21 cellular contexts compared by ENCODE assay signal in the genomic region with DNA sequence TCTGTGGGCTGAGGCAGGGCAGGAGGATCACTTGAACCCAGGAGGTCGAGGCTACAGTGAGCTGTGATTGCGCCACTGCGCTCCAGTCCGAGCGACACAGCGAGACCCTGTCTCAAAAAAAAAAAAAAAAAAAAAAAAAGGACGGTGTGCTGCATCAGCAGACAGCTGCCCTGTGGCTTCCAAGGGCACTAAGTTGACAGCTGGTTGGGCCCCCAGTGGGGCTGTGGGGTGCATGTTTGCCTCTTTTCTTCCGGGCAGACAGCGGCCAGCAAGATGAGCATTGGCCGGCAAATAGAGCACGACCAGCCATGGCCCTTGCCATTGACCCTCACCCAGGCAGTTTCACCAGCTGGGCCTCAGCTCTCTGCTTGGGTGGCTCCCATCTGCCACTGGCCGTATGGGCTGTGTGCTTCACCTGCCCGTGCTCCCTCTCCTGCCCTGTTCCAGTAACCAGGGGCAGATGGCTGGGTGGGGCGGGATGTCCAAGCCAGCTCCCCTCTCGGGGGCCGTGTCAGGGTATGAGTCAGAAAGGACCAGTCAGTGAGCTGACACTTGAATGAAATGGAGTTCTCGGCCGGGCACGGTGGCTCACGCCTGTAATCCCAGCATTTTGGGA. TPM values are rescaled to one million over a fixed set of nuclear protein-coding genes. Genes with fewer than 3 reads are reported as not detected.
"Had no signal": no experiment of that assay in that cellular context is flagged by ENCODE, and none has a peak within 500 bp of the region (broad histone marks: within the 10 kb centered on the region; RNA-seq: fewer than 3 reads in every experiment).

No MANE protein-coding gene starts in this region.

- DNase-seq: activated CD4-positive, alpha-beta memory T cell treated with anti-CD3 and anti-CD28 coated beads for 36 hours; activated CD4-positive, alpha-beta T cell treated with anti-CD3 and anti-CD28 coated beads for 1 hour; activated gamma-delta T cell treated with Interleukin-2 at 50 U/mL for 16 hours; activated T-cell treated with anti-CD3 and anti-CD28 coated beads, Interleukin-2, amount 50 U/mL, for 4 hours; foreskin fibroblast; heart left ventricle; islet precursor cell; mesenchymal stem cell; ovary; stimulated activated CD4-positive, alpha-beta T cell treated with anti-CD3 and anti-CD28 coated beads, Interleukin-15, amount 100 ng/mL, for 24 hours; stimulated activated CD4-positive, alpha-beta T cell treated with anti-CD3 and anti-CD28 coated beads, Interleukin-4, amount 100 ng/mL, for 24 hours; stimulated activated naive CD8-positive, alpha-beta T cell treated with anti-CD3 and anti-CD28 coated beads, Interleukin-15, amount 100 ng/mL, for 72 hours had no signal

- H3K9me3 ChIP-seq: esophagus muscularis mucosa, heart left ventricle, left lung, ovary, thoracic aorta had no signal

- H3K4me3 ChIP-seq: esophagus muscularis mucosa, heart left ventricle, left lung, ovary, thoracic aorta had no signal

- H3K27me3 ChIP-seq: esophagus muscularis mucosa, heart left ventricle, left lung, ovary had no signal

- FAIRE-seq: bronchial epithelial cell, colon, urothelium cell line had no signal

- H3K27ac ChIP-seq: heart left ventricle, left lung, ovary, thoracic aorta had no signal

- ATAC-seq: activated T-cell treated with anti-CD3 and anti-CD28 coated beads, Interleukin-2, amount 50 U/mL, for 4 hours; heart left ventricle; left lung had no signal

- H3K4me1 ChIP-seq: left lung had no signal

RNA-seq across cellular contexts. Expression of gene TMEM82, which starts 18.6 kb away (rescaled TPM):
- total RNA-seq: activated CD4-positive, alpha-beta memory T cell treated with anti-CD3 and anti-CD28 coated beads for 36 hours; activated T-cell treated with anti-CD3 and anti-CD28 coated beads, Interleukin-2, amount 50 U/mL, for 4 hours; aorta; bronchial epithelial cell; esophagus muscularis mucosa; heart left ventricle; left lung; ovary; T-helper 2 cell treated with Interferon-gamma antibody and Interleukin-4, amounts not matched to agents 100 ng/mL and 5 ng/mL, for 36 hours; thoracic aorta had no signal
- polyA plus RNA-seq: heart left ventricle, neural cell, ovary had no signal

RNA-seq across cellular contexts. Expression of gene FBLIM1, which starts 34.9 kb away (rescaled TPM):
- total RNA-seq: T-helper 2 cell treated with Interferon-gamma antibody and Interleukin-4, amounts not matched to agents 100 ng/mL and 5 ng/mL, for 36 hours had no signal
